1 cellular context compared by ENCODE assay signal in genomic region chr10:47038881-47039557, GRCh38.
TF ChIP-seq lines count a peak whose summit lies in the region.

No MANE protein-coding gene starts in this region.

TF ChIP-seq in SK-N-SH treated with all-trans-retinoic acid at 6 μM for 48 hours, 23 proteins besides CTCF, POLR2A, EP300 and RAD21 (continued from another document):
- TF ChIP-seq CREB5 (CRISPR knock-in tag; IDR thresholded peaks at IDR 0.05; ENCODE audit: low read depth) (no peak), BACH2 (CRISPR knock-in tag; IDR thresholded peaks at IDR 0.05; ENCODE audit: borderline replicate concordance) (no peak), ARNTL (CRISPR knock-in tag; IDR thresholded peaks at IDR 0.05; ENCODE audit: borderline replicate concordance, low read depth) (no peak), CSRNP3 (CRISPR knock-in tag; IDR thresholded peaks at IDR 0.05) (no peak)
